In the genomic region with DNA sequence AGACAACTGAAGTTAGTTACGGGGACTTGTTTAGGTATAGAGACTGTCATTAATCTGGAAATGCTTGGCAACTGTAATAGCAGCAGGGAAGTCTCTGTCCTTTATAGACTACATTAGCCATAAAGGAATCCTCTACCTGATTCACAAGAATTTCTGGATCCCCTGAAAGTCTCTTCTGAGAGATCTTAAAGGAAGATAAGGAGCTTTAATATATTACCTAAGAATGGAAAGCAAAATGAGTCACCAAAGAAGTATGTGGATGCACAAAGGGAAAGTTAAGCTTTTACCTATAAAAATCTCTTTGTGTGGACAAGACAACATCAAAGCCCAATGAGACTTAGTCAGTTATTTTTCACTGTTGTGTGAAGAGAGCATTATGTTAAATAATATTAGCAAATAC, we compare ENCODE assay signal across 24 cellular contexts.
A peak's percentile ranks its signal among the peaks of the same experiment; 100 is the strongest.
DNase-seq lines count a peak whose midpoint lies in the region; ATAC-seq, FAIRE-seq and TF ChIP-seq lines count a peak whose summit lies in the region.
"Had no signal": no experiment of that assay in that cellular context is flagged by ENCODE, and none has a peak within 500 bp of the region (broad histone marks: within the 10 kb centered on the region; RNA-seq: fewer than 3 reads in every experiment).

No MANE protein-coding gene starts in this region.

- H3K9me3 Mint-ChIP-seq in MCF 10A (ENCODE audit: unreplicated experiment) (no peaks in the 10 kb centered on the region), astrocyte (ENCODE audit: unreplicated experiment) (no peaks in the 10 kb centered on the region), osteocyte (ENCODE audit: unreplicated experiment) (no peaks in the 10 kb centered on the region)
- H3K9me3 Mint-ChIP-seq: activated naive CD8-positive, alpha-beta T cell treated with anti-CD3 and anti-CD28 coated beads, Interleukin-2, amount 50 U/mL, for 24 hours; activated T-helper 17 cell treated with anti-CD3 and anti-CD28 coated beads, Interleukin-2, amount 50 U/mL, for 72 hours; T-helper 2 cell treated with Interferon-gamma antibody and Interleukin-4, amounts not matched to agents 5 μg/mL and 100 μg/mL, for 36 hours had no signal

- TF ChIP-seq CTCF in MCF 10A (IDR thresholded peaks at IDR 0.05; ENCODE audit: unreplicated experiment) (no peak), breast epithelium (IDR thresholded peaks at IDR 0.05) (no peak), astrocyte (IDR thresholded peaks at IDR 0.05; ENCODE audit: insufficient read depth, low read depth, low read length) (no peak), osteocyte (IDR thresholded peaks at IDR 0.05) (no peak), lower leg skin (IDR thresholded peaks at IDR 0.05) (no peak)

- DNase-seq in MCF 10A (ENCODE audit: unreplicated experiment), result peak; percentile 11
- DNase-seq in breast epithelium (ENCODE audit: low spot score in 2 of 2), result no peak
- peak; percentile 10 for DNase-seq in astrocyte (ENCODE audit: low read depth)
- DNase-seq in iris pigment epithelial cell (ENCODE audit: low read depth), result peak; percentile 15
- no peak for DNase-seq in osteocyte (ENCODE audit: extremely low spot score, unreplicated experiment)
- DNase-seq in anterior cingulate cortex (lab: John Stamatoyannopoulos, UW), result no peak
- DNase-seq in lower leg skin (ENCODE audit: low spot score in 2 of 2), result no peak
- DNase-seq: activated naive CD8-positive, alpha-beta T cell treated with anti-CD3 and anti-CD28 coated beads, Interleukin-2, amount 50 U/mL, for 24 hours; caudate nucleus; DMS153; heart right ventricle; islet precursor cell; mesenchymal stem cell; natural killer cell; NCI-H69; small intestine; stimulated activated CD8-positive, alpha-beta memory T cell treated with anti-CD3 and anti-CD28 coated beads, Interleukin-4, amount 100 ng/mL, for 48 hours; substantia nigra had no signal

- H3K36me3 ChIP-seq in breast epithelium (no peaks in the 10 kb centered on the region), astrocyte (ENCODE audit: insufficient read depth, low read length) (no peaks in the 10 kb centered on the region)
- H3K36me3 ChIP-seq: BLaER1 treated with 17β-estradiol and CSF1 and Interleukin-3, amounts not matched to agents 10 nM and 100 nM; heart right ventricle had no signal

- no peaks in the 10 kb centered on the region for H3K79me2 ChIP-seq in astrocyte (ENCODE audit: insufficient read depth, low read length)

- H3K4me1 Mint-ChIP-seq in MCF 10A (ENCODE audit: insufficient read depth, unreplicated experiment) (no peaks in the 10 kb centered on the region), astrocyte (ENCODE audit: low read depth, unreplicated experiment) (peaks cover 13% of the 10 kb centered on the region), osteocyte (ENCODE audit: unreplicated experiment) (no peaks in the 10 kb centered on the region)
- H3K4me1 Mint-ChIP-seq: activated naive CD8-positive, alpha-beta T cell treated with anti-CD3 and anti-CD28 coated beads, Interleukin-2, amount 50 U/mL, for 24 hours; activated T-helper 17 cell treated with anti-CD3 and anti-CD28 coated beads, Interleukin-2, amount 50 U/mL, for 72 hours; natural killer cell had no signal

- no peaks in the 10 kb centered on the region for H3K27me3 Mint-ChIP-seq in MCF 10A (ENCODE audit: insufficient read depth, unreplicated experiment)
- H3K27me3 Mint-ChIP-seq in astrocyte (ENCODE audit: low read depth, unreplicated experiment), result no peaks in the 10 kb centered on the region
- peaks cover 6% of the 10 kb centered on the region for H3K27me3 Mint-ChIP-seq in osteocyte (ENCODE audit: unreplicated experiment)

- no peak for TF ChIP-seq POLR2A in breast epithelium (IDR thresholded peaks at IDR 0.05)
- no peak for TF ChIP-seq POLR2A in lower leg skin (IDR thresholded peaks at IDR 0.05)

- H3K36me3 Mint-ChIP-seq in MCF 10A (ENCODE audit: insufficient read depth, unreplicated experiment) (no peaks in the 10 kb centered on the region), astrocyte (ENCODE audit: low read depth, unreplicated experiment) (no peaks in the 10 kb centered on the region), osteocyte (ENCODE audit: unreplicated experiment) (no peaks in the 10 kb centered on the region)
- H3K36me3 Mint-ChIP-seq: natural killer cell had no signal

- CTCF ChIA-PET in MCF 10A (lab: Yijun Ruan, JAX), result no interaction called here

- FAIRE-seq in astrocyte (lab: Jason Lieb, UNC), result no peak
- FAIRE-seq: small intestine had no signal

- H3K9me3 ChIP-seq in breast epithelium, result no peaks in the 10 kb centered on the region
- no peaks in the 10 kb centered on the region for H3K9me3 ChIP-seq in astrocyte (ENCODE audit: insufficient read depth, low read depth, low read length)
- H3K9me3 ChIP-seq: BLaER1 treated with 17β-estradiol and CSF1 and Interleukin-3, amounts not matched to agents 10 nM and 100 nM; heart right ventricle had no signal

- no peaks in the 10 kb centered on the region for H4K20me1 ChIP-seq in astrocyte (ENCODE audit: insufficient read depth, low read length)
- H4K20me1 ChIP-seq: BLaER1 treated with 17β-estradiol and CSF1 and Interleukin-3, amounts not matched to agents 10 nM and 100 nM had no signal

- intact Hi-C loops in MCF 10A (cut with micrococcal nuclease), result no loop called here
- intact Hi-C loops in breast epithelium (cut with DNase I; ENCODE audit: low total_unique reads), result no loop called here
- intact Hi-C loops in lower leg skin (cut with DNase I; ENCODE audit: low total_unique reads), result no loop called here

- no peak overlapping the region for H3K4me2 ChIP-seq in astrocyte (ENCODE audit: low read length)
- H3K4me2 ChIP-seq: BLaER1 treated with 17β-estradiol and CSF1 and Interleukin-3, amounts not matched to agents 10 nM and 100 nM had no signal

- POLR2A ChIA-PET in MCF 10A (lab: Yijun Ruan, JAX), result interaction anchor here (0.5 kb wide), 1 partner anchor 8 kb away, joined by 3 read pairs; no protein-coding TSS in a partner anchor

- H3K27ac ChIP-seq in breast epithelium (no peak overlapping the region), astrocyte (ENCODE audit: low read depth, low read length) (no peak overlapping the region)
- H3K27ac ChIP-seq: 22Rv1; BLaER1 treated with 17β-estradiol and CSF1 and Interleukin-3, amounts not matched to agents 10 nM and 100 nM; heart right ventricle had no signal

- H3K4me3 ChIP-seq in breast epithelium (no peak overlapping the region), astrocyte (ENCODE audit: insufficient read depth, low read depth, low read length) (no peak overlapping the region), lower leg skin (ENCODE audit: low read depth, poor library complexity, severe bottlenecking) (no peak overlapping the region)
- H3K4me3 ChIP-seq: BLaER1 treated with 17β-estradiol and CSF1 and Interleukin-3, amounts not matched to agents 10 nM and 100 nM; heart right ventricle had no signal

- no peak for ATAC-seq in HG02981 (IDR thresholded peaks at IDR 0.05; ENCODE audit: unreplicated experiment)
- ATAC-seq: activated CD4-positive, CD25-positive, alpha-beta regulatory T cell treated with anti-CD3 and anti-CD28 coated beads, Interleukin-2, amount 50 U/mL, for 24 hours; activated naive CD8-positive, alpha-beta T cell treated with anti-CD3 and anti-CD28 coated beads, Interleukin-2, amount 50 U/mL, for 24 hours; activated T-helper 17 cell treated with anti-CD3 and anti-CD28 coated beads, Interleukin-2, amount 50 U/mL, for 72 hours; heart right ventricle; natural killer cell had no signal

- no TSS peak for BruUV-seq in MCF 10A (replicated peaks; lab: Mats Ljungman, UMichigan)

- H3K4me1 ChIP-seq in breast epithelium, result no peaks in the 10 kb centered on the region
- H3K4me1 ChIP-seq in astrocyte (ENCODE audit: insufficient read depth, low read length), result no peaks in the 10 kb centered on the region
- H3K4me1 ChIP-seq: BLaER1 treated with 17β-estradiol and CSF1 and Interleukin-3, amounts not matched to agents 10 nM and 100 nM; heart right ventricle had no signal

- no peak overlapping the region for H3K9ac ChIP-seq in astrocyte (ENCODE audit: low read length)
- H3K9ac ChIP-seq: BLaER1 treated with 17β-estradiol and CSF1 and Interleukin-3, amounts not matched to agents 10 nM and 100 nM had no signal

- H3K4me3 Mint-ChIP-seq in MCF 10A (ENCODE audit: unreplicated experiment) (no peak overlapping the region), astrocyte (ENCODE audit: unreplicated experiment) (no peak overlapping the region), osteocyte (ENCODE audit: unreplicated experiment) (no peak overlapping the region)
- H3K4me3 Mint-ChIP-seq: activated naive CD8-positive, alpha-beta T cell treated with anti-CD3 and anti-CD28 coated beads, Interleukin-2, amount 50 U/mL, for 24 hours; activated T-helper 17 cell treated with anti-CD3 and anti-CD28 coated beads, Interleukin-2, amount 50 U/mL, for 72 hours; natural killer cell; T-helper 2 cell treated with Interferon-gamma antibody and Interleukin-4, amounts not matched to agents 5 μg/mL and 100 μg/mL, for 36 hours had no signal

- 67 to 68% methylated on average over 1 of the region's 1 CpG for WGBS in lower leg skin, 2 donors

- H3K27me3 ChIP-seq in breast epithelium (no peaks in the 10 kb centered on the region), astrocyte (ENCODE audit: insufficient read depth, low read length) (no peaks in the 10 kb centered on the region)
- H3K27me3 ChIP-seq: BLaER1 treated with 17β-estradiol and CSF1 and Interleukin-3, amounts not matched to agents 10 nM and 100 nM; heart right ventricle had no signal

- H3K27ac Mint-ChIP-seq in MCF 10A (ENCODE audit: low read depth, unreplicated experiment), result no peak overlapping the region
- peak overlapping the region; percentile 10 for H3K27ac Mint-ChIP-seq in astrocyte (ENCODE audit: unreplicated experiment)
- H3K27ac Mint-ChIP-seq in osteocyte (ENCODE audit: unreplicated experiment), result no peak overlapping the region
- H3K27ac Mint-ChIP-seq: activated naive CD8-positive, alpha-beta T cell treated with anti-CD3 and anti-CD28 coated beads, Interleukin-2, amount 50 U/mL, for 24 hours; activated T-helper 17 cell treated with anti-CD3 and anti-CD28 coated beads, Interleukin-2, amount 50 U/mL, for 72 hours; natural killer cell; T-helper 2 cell treated with Interferon-gamma antibody and Interleukin-4, amounts not matched to agents 5 μg/mL and 100 μg/mL, for 36 hours had no signal

- H2AFZ ChIP-seq in astrocyte (ENCODE audit: low read depth, low read length), result no peak overlapping the region

Comparison
In these comparisons a context has a peak if more than half of its experiments do, and no peak if none do; other contexts are left out.
1. DNase-seq: peak in MCF 10A (single experiment), astrocyte (single experiment) and iris pigment epithelial cell (single experiment); none in breast epithelium (0 of 2), osteocyte (single experiment), anterior cingulate cortex (0 of 58) and lower leg skin (0 of 2).